ENCODE assay signal across 35 cellular contexts in genomic region chr9:27182421-27182820, GRCh38.
"Had no signal": no experiment of that assay in that cellular context is flagged by ENCODE, and none has a peak within 500 bp of the region (broad histone marks: within the 10 kb centered on the region; RNA-seq: fewer than 3 reads in every experiment).

No MANE protein-coding gene starts in this region.

- DNase-seq: activated B cell treated with CpG ODN at 0.5 μM for 24 hours; activated CD4-positive, alpha-beta memory T cell treated with anti-CD3 and anti-CD28 coated beads for 36 hours; activated CD4-positive, alpha-beta T cell treated with anti-CD3 and anti-CD28 coated beads for 4 hours; activated CD4-positive, alpha-beta T cell treated with anti-CD3 and anti-CD28 coated beads, Interleukin-2, amount 50 U/mL, for 1 hour; activated CD4-positive, CD25-positive, alpha-beta regulatory T cell treated with anti-CD3 and anti-CD28 coated beads, Interleukin-2, amount 50 U/mL, for 72 hours; activated CD8-positive, alpha-beta memory T cell treated with anti-CD3 and anti-CD28 coated beads, Interleukin-2, amount 50 U/mL, for 4 hours; activated effector memory CD4-positive, alpha-beta T cell treated with Interleukin-2 at 50 U/mL for 16 hours; activated naive CD4-positive, alpha-beta T cell treated with anti-CD3 and anti-CD28 coated beads, Interleukin-2, amount 10 ng/mL, durations not matched to agents 7 days and 5 days; activated naive CD8-positive, alpha-beta T cell treated with anti-CD3 and anti-CD28 coated beads for 36 hours; activated T-cell treated with anti-CD3 and anti-CD28 coated beads for 4 hours; activated T-cell treated with anti-CD3 and anti-CD28 coated beads, Interleukin-2, amount 50 U/mL, for 48 hours; amniotic stem cell; aorta; brain microvascular endothelial cell; central memory CD4-positive, alpha-beta T cell; Kasumi-1; KBM-7; MM.1S; MV-4-11; NCI-H1092 treated with DMSO at 0.1 percent for 48 hours; NCI-H1417; NCI-H146; NCI-H187; NCI-H2081; NCI-H226; NCI-H446 treated with DMSO at 0.1 percent for 48 hours; NCI-H524; NCI-H69; NCI-H82; NK-92 treated with Interleukin-12 subunit alpha and Interleukin-12 subunit beta, amount 100 ng/mL, for 24 hours; SHP77; SJCRH30 had no signal

- H3K27me3 ChIP-seq: brain microvascular endothelial cell, SJCRH30 had no signal

- H3K4me1 ChIP-seq: SJCRH30 had no signal

- H3K36me3 ChIP-seq: brain microvascular endothelial cell, SJCRH30 had no signal

- H3K4me3 ChIP-seq: SJCRH30, SK-N-MC had no signal

- FAIRE-seq: TTC549 had no signal

- H3K27ac ChIP-seq: SJCRH30, SK-N-MC, VCaP had no signal

- H3K9me3 ChIP-seq: SJCRH30 had no signal
